1 cellular context compared by ENCODE assay signal in the genomic region with DNA sequence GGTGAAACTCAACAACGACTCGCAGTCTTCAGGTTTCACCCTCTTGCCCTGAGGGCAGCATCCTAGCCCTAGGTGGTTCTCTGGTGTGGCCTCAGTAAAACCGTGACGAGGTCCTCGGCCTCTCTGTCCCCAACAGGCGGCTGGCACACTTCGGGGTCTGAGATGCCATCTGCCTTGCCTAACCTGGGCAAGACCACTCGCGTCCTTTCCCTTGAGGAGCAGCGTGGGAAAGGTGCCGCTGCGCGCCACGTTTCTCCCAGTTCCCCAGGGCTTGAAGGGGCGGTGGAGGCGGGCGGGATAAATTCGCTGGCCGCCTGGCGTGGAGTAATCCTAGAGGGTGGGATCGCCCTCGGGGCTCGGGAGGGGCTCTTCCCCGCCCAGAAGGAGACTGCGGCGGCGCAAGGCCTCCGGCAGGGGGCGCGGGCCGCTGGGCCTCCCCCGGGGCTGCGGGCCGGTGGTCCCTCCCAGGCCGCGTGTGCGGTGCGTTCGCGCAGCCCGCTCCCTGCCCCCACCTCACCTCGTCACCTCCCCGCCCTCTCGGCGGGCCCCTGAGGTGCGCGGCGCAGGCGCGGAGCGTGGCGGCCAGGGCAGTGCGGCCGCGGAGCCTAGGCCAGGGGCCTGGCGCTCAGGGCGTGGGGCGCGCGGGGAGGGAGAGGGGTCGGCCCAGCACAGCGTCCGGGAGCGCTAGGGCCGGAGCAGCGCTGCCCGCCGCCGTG.
A peak's percentile ranks its signal among the peaks of the same experiment; 100 is the strongest.
TF ChIP-seq lines count a peak whose summit lies in the region.

A gene with protein sequence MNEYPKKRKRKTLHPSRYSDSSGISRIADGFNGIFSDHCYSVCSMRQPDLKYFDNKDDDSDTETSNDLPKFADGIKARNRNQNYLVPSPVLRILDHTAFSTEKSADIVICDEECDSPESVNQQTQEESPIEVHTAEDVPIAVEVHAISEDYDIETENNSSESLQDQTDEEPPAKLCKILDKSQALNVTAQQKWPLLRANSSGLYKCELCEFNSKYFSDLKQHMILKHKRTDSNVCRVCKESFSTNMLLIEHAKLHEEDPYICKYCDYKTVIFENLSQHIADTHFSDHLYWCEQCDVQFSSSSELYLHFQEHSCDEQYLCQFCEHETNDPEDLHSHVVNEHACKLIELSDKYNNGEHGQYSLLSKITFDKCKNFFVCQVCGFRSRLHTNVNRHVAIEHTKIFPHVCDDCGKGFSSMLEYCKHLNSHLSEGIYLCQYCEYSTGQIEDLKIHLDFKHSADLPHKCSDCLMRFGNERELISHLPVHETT (plus strand): TSS at position 551 of the 716 bp plus-strand sequence. CDS start 5,263 bp downstream, outside the sequence.

TF ChIP-seq in H1, 55 proteins besides CTCF, POLR2A, EP300 and RAD21 (continued from another document):
- peak; percentile 88 for TF ChIP-seq JUND (IDR thresholded peaks at IDR 0.05; ENCODE audit: low read length)
- TF ChIP-seq, protein P1, sequence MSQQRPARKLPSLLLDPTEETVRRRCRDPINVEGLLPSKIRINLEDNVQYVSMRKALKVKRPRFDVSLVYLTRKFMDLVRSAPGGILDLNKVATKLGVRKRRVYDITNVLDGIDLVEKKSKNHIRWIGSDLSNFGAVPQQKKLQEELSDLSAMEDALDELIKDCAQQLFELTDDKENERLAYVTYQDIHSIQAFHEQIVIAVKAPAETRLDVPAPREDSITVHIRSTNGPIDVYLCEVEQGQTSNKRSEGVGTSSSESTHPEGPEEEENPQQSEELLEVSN (IDR thresholded peaks at IDR 0.05) = peak; percentile 63; the same call in 1 of the 2 replicates
- no peak for TF ChIP-seq SIX5 (IDR thresholded peaks at IDR 0.05; ENCODE audit: low read depth, low read length)
- TF ChIP-seq BRCA1 (IDR thresholded peaks at IDR 0.05; ENCODE audit: low read depth, low read length) = no peak
- peak; percentile 49; the same call in 1 of the 2 replicates for TF ChIP-seq EGR1 (IDR thresholded peaks at IDR 0.05; ENCODE audit: borderline replicate concordance, low read depth, low read length)
- TF ChIP-seq ASH2L (IDR thresholded peaks at IDR 0.05; ENCODE audit: low read length) = peak; percentile 53
- peak in 1 of 2 experiments; percentile 80; a peak in 1 of 4 replicates for TF ChIP-seq HDAC2 (IDR thresholded peaks at IDR 0.05; ENCODE audit: borderline replicate concordance in 1 of 2, low read depth in 2 of 2, low read length in 2 of 2)
- TF ChIP-seq PHF8 (conservative IDR thresholded peaks at IDR 0.05; ENCODE audit: low read depth, low read length) = peak; percentile 62
- TF ChIP-seq BACH1 (IDR thresholded peaks at IDR 0.05; ENCODE audit: low read length) = 0 out of 2 replicates have a peak, but pooled peaks have one; percentile 1
- TF ChIP-seq TAF1 (IDR thresholded peaks at IDR 0.05; ENCODE audit: low read depth, low read length) = peak; percentile 73; the same call in 1 of the 2 replicates
- TF ChIP-seq GTF2F1 (IDR thresholded peaks at IDR 0.05; ENCODE audit: borderline replicate concordance, low read depth, low read length) = no peak
- no peak for TF ChIP-seq TEAD4 (IDR thresholded peaks at IDR 0.05; ENCODE audit: low read depth, low read length)
- no peak for TF ChIP-seq MAFK (IDR thresholded peaks at IDR 0.05; ENCODE audit: low read depth, low read length)
- TF ChIP-seq CHD1 (IDR thresholded peaks at IDR 0.05; ENCODE audit: low read depth, low read length) = peak; percentile 76; the same call in 1 of the 2 replicates
- TF ChIP-seq, protein P2, sequence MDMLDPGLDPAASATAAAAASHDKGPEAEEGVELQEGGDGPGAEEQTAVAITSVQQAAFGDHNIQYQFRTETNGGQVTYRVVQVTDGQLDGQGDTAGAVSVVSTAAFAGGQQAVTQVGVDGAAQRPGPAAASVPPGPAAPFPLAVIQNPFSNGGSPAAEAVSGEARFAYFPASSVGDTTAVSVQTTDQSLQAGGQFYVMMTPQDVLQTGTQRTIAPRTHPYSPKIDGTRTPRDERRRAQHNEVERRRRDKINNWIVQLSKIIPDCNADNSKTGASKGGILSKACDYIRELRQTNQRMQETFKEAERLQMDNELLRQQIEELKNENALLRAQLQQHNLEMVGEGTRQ (IDR thresholded peaks at IDR 0.05; ENCODE audit: low read length) = no peak
- TF ChIP-seq CBX8 (IDR thresholded peaks at IDR 0.05; ENCODE audit: borderline replicate concordance, low read depth, low read length) = no peak
- TF ChIP-seq CTBP2 (IDR thresholded peaks at IDR 0.05; ENCODE audit: borderline replicate concordance, insufficient read depth, insufficient read length, low read length) = peak; percentile 23
- TF ChIP-seq, protein P3, sequence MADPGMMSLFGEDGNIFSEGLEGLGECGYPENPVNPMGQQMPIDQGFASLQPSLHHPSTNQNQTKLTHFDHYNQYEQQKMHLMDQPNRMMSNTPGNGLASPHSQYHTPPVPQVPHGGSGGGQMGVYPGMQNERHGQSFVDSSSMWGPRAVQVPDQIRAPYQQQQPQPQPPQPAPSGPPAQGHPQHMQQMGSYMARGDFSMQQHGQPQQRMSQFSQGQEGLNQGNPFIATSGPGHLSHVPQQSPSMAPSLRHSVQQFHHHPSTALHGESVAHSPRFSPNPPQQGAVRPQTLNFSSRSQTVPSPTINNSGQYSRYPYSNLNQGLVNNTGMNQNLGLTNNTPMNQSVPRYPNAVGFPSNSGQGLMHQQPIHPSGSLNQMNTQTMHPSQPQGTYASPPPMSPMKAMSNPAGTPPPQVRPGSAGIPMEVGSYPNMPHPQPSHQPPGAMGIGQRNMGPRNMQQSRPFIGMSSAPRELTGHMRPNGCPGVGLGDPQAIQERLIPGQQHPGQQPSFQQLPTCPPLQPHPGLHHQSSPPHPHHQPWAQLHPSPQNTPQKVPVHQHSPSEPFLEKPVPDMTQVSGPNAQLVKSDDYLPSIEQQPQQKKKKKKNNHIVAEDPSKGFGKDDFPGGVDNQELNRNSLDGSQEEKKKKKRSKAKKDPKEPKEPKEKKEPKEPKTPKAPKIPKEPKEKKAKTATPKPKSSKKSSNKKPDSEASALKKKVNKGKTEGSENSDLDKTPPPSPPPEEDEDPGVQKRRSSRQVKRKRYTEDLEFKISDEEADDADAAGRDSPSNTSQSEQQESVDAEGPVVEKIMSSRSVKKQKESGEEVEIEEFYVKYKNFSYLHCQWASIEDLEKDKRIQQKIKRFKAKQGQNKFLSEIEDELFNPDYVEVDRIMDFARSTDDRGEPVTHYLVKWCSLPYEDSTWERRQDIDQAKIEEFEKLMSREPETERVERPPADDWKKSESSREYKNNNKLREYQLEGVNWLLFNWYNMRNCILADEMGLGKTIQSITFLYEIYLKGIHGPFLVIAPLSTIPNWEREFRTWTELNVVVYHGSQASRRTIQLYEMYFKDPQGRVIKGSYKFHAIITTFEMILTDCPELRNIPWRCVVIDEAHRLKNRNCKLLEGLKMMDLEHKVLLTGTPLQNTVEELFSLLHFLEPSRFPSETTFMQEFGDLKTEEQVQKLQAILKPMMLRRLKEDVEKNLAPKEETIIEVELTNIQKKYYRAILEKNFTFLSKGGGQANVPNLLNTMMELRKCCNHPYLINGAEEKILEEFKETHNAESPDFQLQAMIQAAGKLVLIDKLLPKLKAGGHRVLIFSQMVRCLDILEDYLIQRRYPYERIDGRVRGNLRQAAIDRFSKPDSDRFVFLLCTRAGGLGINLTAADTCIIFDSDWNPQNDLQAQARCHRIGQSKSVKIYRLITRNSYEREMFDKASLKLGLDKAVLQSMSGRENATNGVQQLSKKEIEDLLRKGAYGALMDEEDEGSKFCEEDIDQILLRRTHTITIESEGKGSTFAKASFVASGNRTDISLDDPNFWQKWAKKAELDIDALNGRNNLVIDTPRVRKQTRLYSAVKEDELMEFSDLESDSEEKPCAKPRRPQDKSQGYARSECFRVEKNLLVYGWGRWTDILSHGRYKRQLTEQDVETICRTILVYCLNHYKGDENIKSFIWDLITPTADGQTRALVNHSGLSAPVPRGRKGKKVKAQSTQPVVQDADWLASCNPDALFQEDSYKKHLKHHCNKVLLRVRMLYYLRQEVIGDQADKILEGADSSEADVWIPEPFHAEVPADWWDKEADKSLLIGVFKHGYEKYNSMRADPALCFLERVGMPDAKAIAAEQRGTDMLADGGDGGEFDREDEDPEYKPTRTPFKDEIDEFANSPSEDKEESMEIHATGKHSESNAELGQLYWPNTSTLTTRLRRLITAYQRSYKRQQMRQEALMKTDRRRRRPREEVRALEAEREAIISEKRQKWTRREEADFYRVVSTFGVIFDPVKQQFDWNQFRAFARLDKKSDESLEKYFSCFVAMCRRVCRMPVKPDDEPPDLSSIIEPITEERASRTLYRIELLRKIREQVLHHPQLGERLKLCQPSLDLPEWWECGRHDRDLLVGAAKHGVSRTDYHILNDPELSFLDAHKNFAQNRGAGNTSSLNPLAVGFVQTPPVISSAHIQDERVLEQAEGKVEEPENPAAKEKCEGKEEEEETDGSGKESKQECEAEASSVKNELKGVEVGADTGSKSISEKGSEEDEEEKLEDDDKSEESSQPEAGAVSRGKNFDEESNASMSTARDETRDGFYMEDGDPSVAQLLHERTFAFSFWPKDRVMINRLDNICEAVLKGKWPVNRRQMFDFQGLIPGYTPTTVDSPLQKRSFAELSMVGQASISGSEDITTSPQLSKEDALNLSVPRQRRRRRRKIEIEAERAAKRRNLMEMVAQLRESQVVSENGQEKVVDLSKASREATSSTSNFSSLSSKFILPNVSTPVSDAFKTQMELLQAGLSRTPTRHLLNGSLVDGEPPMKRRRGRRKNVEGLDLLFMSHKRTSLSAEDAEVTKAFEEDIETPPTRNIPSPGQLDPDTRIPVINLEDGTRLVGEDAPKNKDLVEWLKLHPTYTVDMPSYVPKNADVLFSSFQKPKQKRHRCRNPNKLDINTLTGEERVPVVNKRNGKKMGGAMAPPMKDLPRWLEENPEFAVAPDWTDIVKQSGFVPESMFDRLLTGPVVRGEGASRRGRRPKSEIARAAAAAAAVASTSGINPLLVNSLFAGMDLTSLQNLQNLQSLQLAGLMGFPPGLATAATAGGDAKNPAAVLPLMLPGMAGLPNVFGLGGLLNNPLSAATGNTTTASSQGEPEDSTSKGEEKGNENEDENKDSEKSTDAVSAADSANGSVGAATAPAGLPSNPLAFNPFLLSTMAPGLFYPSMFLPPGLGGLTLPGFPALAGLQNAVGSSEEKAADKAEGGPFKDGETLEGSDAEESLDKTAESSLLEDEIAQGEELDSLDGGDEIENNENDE (IDR thresholded peaks at IDR 0.05; ENCODE audit: insufficient replicate concordance, low read length) = no peak
- no peak for TF ChIP-seq JUN (IDR thresholded peaks at IDR 0.05; ENCODE audit: low read depth, low read length)
- TF ChIP-seq KDM4A (IDR thresholded peaks at IDR 0.05; ENCODE audit: low read depth, low read length, severe bottlenecking) = peak; percentile 72
- TF ChIP-seq NRF1 (IDR thresholded peaks at IDR 0.05; ENCODE audit: low read depth, low read length) = peak; percentile 41; the same call in 1 of the 2 replicates
- TF ChIP-seq, protein P4, sequence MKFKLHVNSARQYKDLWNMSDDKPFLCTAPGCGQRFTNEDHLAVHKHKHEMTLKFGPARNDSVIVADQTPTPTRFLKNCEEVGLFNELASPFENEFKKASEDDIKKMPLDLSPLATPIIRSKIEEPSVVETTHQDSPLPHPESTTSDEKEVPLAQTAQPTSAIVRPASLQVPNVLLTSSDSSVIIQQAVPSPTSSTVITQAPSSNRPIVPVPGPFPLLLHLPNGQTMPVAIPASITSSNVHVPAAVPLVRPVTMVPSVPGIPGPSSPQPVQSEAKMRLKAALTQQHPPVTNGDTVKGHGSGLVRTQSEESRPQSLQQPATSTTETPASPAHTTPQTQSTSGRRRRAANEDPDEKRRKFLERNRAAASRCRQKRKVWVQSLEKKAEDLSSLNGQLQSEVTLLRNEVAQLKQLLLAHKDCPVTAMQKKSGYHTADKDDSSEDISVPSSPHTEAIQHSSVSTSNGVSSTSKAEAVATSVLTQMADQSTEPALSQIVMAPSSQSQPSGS (IDR thresholded peaks at IDR 0.05; ENCODE audit: low read length) = 0 out of 2 replicates have a peak, but pooled peaks have one; percentile 37
- 0 out of 2 replicates have a peak, but pooled peaks have one; percentile 32 for TF ChIP-seq CHD2 (IDR thresholded peaks at IDR 0.05; ENCODE audit: low read length)
- peak; percentile 25 for TF ChIP-seq TAF7 (optimal IDR thresholded peaks at IDR 0.05; ENCODE audit: borderline replicate concordance, low read depth, low read length)
- TF ChIP-seq ZNF274 (IDR thresholded peaks at IDR 0.05; ENCODE audit: borderline replicate concordance, extremely low read depth, low read length) = no peak
- TF ChIP-seq TBP (IDR thresholded peaks at IDR 0.05; ENCODE audit: low read depth, low read length) = no peak; the same call in 1 of the 2 replicates
- TF ChIP-seq CREB1 (IDR thresholded peaks at IDR 0.05) = peak; percentile 84
